Comparison of ENCODE assay signal across 1 cellular context in genomic region chr16:81808933-81809480, GRCh38.
A peak's percentile ranks its signal among the peaks of the same experiment; 100 is the strongest.
TF ChIP-seq lines count a peak whose summit lies in the region.

No MANE protein-coding gene starts in this region.

TF ChIP-seq in GM12878, 131 proteins besides CTCF, POLR2A, EP300 and RAD21 (continued from another document and continues in another):
- peak; percentile 7; the same call in 1 of the 2 replicates for TF ChIP-seq PKNOX1 (IDR thresholded peaks at IDR 0.05)
- no peak; the same call in 1 of the 2 replicates for TF ChIP-seq TCF7 (IDR thresholded peaks at IDR 0.05; ENCODE audit: borderline replicate concordance)
- no peak for TF ChIP-seq FOXM1 (IDR thresholded peaks at IDR 0.05; ENCODE audit: low read depth, low read length)
- TF ChIP-seq NR2C2 (IDR thresholded peaks at IDR 0.05; ENCODE audit: borderline replicate concordance, control insufficient read depth, insufficient read length, low read depth) = no peak
- TF ChIP-seq MYC (IDR thresholded peaks at IDR 0.05; ENCODE audit: insufficient read depth, insufficient read length, insufficient replicate concordance, low read length, severe bottlenecking) = no peak
- TF ChIP-seq STAT3 (IDR thresholded peaks at IDR 0.05; ENCODE audit: low read depth, low read length) = no peak
- TF ChIP-seq RELB (IDR thresholded peaks at IDR 0.05; ENCODE audit: low read depth) = peak; percentile 93
- TF ChIP-seq NBN (IDR thresholded peaks at IDR 0.05) = peak; percentile 97
- TF ChIP-seq CUX1 (IDR thresholded peaks at IDR 0.05; ENCODE audit: insufficient replicate concordance, low read depth, low read length) = peak; percentile 78
- TF ChIP-seq ZNF622 (IDR thresholded peaks at IDR 0.05) = no peak
- peak; percentile 98 for TF ChIP-seq TCF3 (IDR thresholded peaks at IDR 0.05; ENCODE audit: borderline replicate concordance, insufficient read depth, low read depth, low read length)
- TF ChIP-seq TARDBP (IDR thresholded peaks at IDR 0.05; ENCODE audit: borderline replicate concordance) = peak; percentile 69; the same call in 1 of the 2 replicates
- TF ChIP-seq HDAC2 (IDR thresholded peaks at IDR 0.05) = no peak
- TF ChIP-seq NFIC (IDR thresholded peaks at IDR 0.05; ENCODE audit: low read depth, low read length) = no peak
- TF ChIP-seq SIX5 (IDR thresholded peaks at IDR 0.05; ENCODE audit: low read depth, low read length, severe bottlenecking) = peak; percentile 8
- TF ChIP-seq MEF2B (IDR thresholded peaks at IDR 0.05; ENCODE audit: partially characterized antibody, poor library complexity, severe bottlenecking) = peak; percentile 89
- TF ChIP-seq SMAD5 (IDR thresholded peaks at IDR 0.05; ENCODE audit: low read depth) = no peak; the same call in 1 of the 2 replicates
- TF ChIP-seq RB1 (IDR thresholded peaks at IDR 0.05; ENCODE audit: borderline replicate concordance) = 0 out of 2 replicates have a peak, but pooled peaks have one; percentile 28
- peak; percentile 78 for TF ChIP-seq KLF5 (IDR thresholded peaks at IDR 0.05; ENCODE audit: partially characterized antibody)
- no peak for TF ChIP-seq E2F8 (IDR thresholded peaks at IDR 0.05; ENCODE audit: low read depth, partially characterized antibody)
- no peak; the same call in 1 of the 2 replicates for TF ChIP-seq IRF5 (IDR thresholded peaks at IDR 0.05; ENCODE audit: borderline replicate concordance)
- peak; percentile 66; the same call in 1 of the 2 replicates for TF ChIP-seq ZNF24 (IDR thresholded peaks at IDR 0.05)
- TF ChIP-seq BCL3 (IDR thresholded peaks at IDR 0.05; ENCODE audit: borderline replicate concordance, insufficient read depth, low read depth, low read length, poor library complexity, severe bottlenecking) = peak; percentile 17
- TF ChIP-seq IRF4 (IDR thresholded peaks at IDR 0.05; ENCODE audit: low read depth, low read length) = peak; percentile 98
- 0 out of 2 replicates have a peak, but pooled peaks have one; percentile 64 for TF ChIP-seq MYB (IDR thresholded peaks at IDR 0.05; ENCODE audit: borderline replicate concordance, low read depth, low read length)
- peak; percentile 91 for TF ChIP-seq MXI1 (IDR thresholded peaks at IDR 0.05; ENCODE audit: low read depth, low read length)
- 0 out of 2 replicates have a peak, but pooled peaks have one; percentile 27 for TF ChIP-seq NKRF (conservative IDR thresholded peaks at IDR 0.05)
- peak; percentile 97 for TF ChIP-seq PAX5 (IDR thresholded peaks at IDR 0.05; ENCODE audit: borderline replicate concordance, low read depth, low read length)
- TF ChIP-seq ZSCAN29 (IDR thresholded peaks at IDR 0.05) = 0 out of 2 replicates have a peak, but pooled peaks have one; percentile 3
- TF ChIP-seq ZZZ3 (IDR thresholded peaks at IDR 0.05; ENCODE audit: control insufficient read depth, insufficient read length, low read depth) = no peak
- TF ChIP-seq CHD2 (IDR thresholded peaks at IDR 0.05; ENCODE audit: borderline replicate concordance, low read depth, low read length) = peak; percentile 87
- peak; percentile 92 to 94 for TF ChIP-seq BHLHE40 (IDR thresholded peaks at IDR 0.05; ENCODE audit: borderline replicate concordance in 1 of 2, low read depth in 2 of 2, low read length in 1 of 2)
- peak; percentile 76 for TF ChIP-seq FOXK2 (IDR thresholded peaks at IDR 0.05)
- TF ChIP-seq CHD1 (IDR thresholded peaks at IDR 0.05; ENCODE audit: low read depth, low read length) = no peak
- TF ChIP-seq CEBPB (IDR thresholded peaks at IDR 0.05; ENCODE audit: borderline replicate concordance in 1 of 2, low read depth in 2 of 2, low read length in 2 of 2) = 0 out of 4 replicates have a peak, but pooled peaks of 1 of the 2 experiments have one; percentile 10
- TF ChIP-seq IKZF2 (IDR thresholded peaks at IDR 0.05) = peak; percentile 99
- peak; percentile 100 for TF ChIP-seq NR2F1 (conservative IDR thresholded peaks at IDR 0.05)
- TF ChIP-seq PML (IDR thresholded peaks at IDR 0.05; ENCODE audit: low read length) = no peak
- peak; percentile 64; the same call in 1 of the 2 replicates for TF ChIP-seq CBFB (IDR thresholded peaks at IDR 0.05; ENCODE audit: low read depth)
- 0 out of 2 replicates have a peak, but pooled peaks have one; percentile 28 for TF ChIP-seq SMARCA5 (IDR thresholded peaks at IDR 0.05)
- TF ChIP-seq STAT1 (conservative IDR thresholded peaks at IDR 0.05) = no peak
- TF ChIP-seq ZBTB33 (IDR thresholded peaks at IDR 0.05) = peak; percentile 11; the same call in 1 of the 2 replicates
- peak; percentile 99 for TF ChIP-seq TCF12 (IDR thresholded peaks at IDR 0.05; ENCODE audit: low read depth, low read length)
- TF ChIP-seq TBL1XR1 (IDR thresholded peaks at IDR 0.05; ENCODE audit: low read depth, low read length) = peak; percentile 95
